In genomic region chr3:55327131-55327920, GRCh38 we compare ENCODE assay signal across 1 cellular context.
TF ChIP-seq lines count a peak whose summit lies in the region.

No MANE protein-coding gene starts in this region.

TF ChIP-seq in H1, 55 proteins besides CTCF, POLR2A, EP300 and RAD21:
- TF ChIP-seq TEAD4 (IDR thresholded peaks at IDR 0.05; ENCODE audit: low read depth, low read length) (no peak), PHF8 (conservative IDR thresholded peaks at IDR 0.05; ENCODE audit: low read depth, low read length) (no peak), HDAC2 (IDR thresholded peaks at IDR 0.05; ENCODE audit: borderline replicate concordance in 1 of 2, low read depth in 2 of 2, low read length in 2 of 2) (no peak), RBBP5 (IDR thresholded peaks at IDR 0.05; ENCODE audit: borderline replicate concordance, low read depth, low read length) (no peak), CTBP2 (IDR thresholded peaks at IDR 0.05; ENCODE audit: borderline replicate concordance, insufficient read depth, insufficient read length, low read length) (no peak), EGR1 (IDR thresholded peaks at IDR 0.05; ENCODE audit: borderline replicate concordance, low read depth, low read length) (no peak), ZNF274 (IDR thresholded peaks at IDR 0.05; ENCODE audit: borderline replicate concordance, extremely low read depth, low read length) (no peak), YY1 (IDR thresholded peaks at IDR 0.05; ENCODE audit: low read depth, low read length) (no peak), SIX5 (IDR thresholded peaks at IDR 0.05; ENCODE audit: low read depth, low read length) (no peak), GABPA (IDR thresholded peaks at IDR 0.05; ENCODE audit: borderline replicate concordance, insufficient read depth, low read length) (no peak), SIN3A (conservative IDR thresholded peaks at IDR 0.05 in 1 of 2, IDR thresholded peaks at IDR 0.05 in 1 of 2; ENCODE audit: low read depth in 1 of 2, low read length in 2 of 2) (no peak), SP4 (IDR thresholded peaks at IDR 0.05; ENCODE audit: low read length) (no peak), SP2 (IDR thresholded peaks at IDR 0.05; ENCODE audit: low read length) (no peak), HDAC6 (IDR thresholded peaks at IDR 0.05; ENCODE audit: low read depth, low read length) (no peak), SP1 (IDR thresholded peaks at IDR 0.05; ENCODE audit: low read depth, low read length) (no peak), BCL11A (IDR thresholded peaks at IDR 0.05; ENCODE audit: low read depth in 2 of 2, low read length in 2 of 2) (no peak), KDM1A (IDR thresholded peaks at IDR 0.05; ENCODE audit: borderline replicate concordance, low read length) (no peak)
